In genomic region chr2:177872286-177872685, GRCh38 we compare ENCODE assay signal across 25 cellular contexts.
"Had no signal": no experiment of that assay in that cellular context is flagged by ENCODE, and none has a peak within 500 bp of the region (broad histone marks: within the 10 kb centered on the region; RNA-seq: fewer than 3 reads in every experiment).

No MANE protein-coding gene starts in this region.

- H3K9me3 ChIP-seq: MG63, SJCRH30 had no signal

- H3K4me1 Mint-ChIP-seq: T-helper 17 cell had no signal

- H3K27ac Mint-ChIP-seq: T-helper 17 cell had no signal

- ATAC-seq: Panc1, PC-3, Right ventricle myocardium inferior, SK-N-SH treated with all-trans-retinoic acid at 6 μM for 48 hours, T-helper 17 cell had no signal

- DNase-seq: Karpas-422, KG1, MG63, NCI-H1092, NCI-H1105 treated with DMSO at 0.1 percent for 48 hours, NCI-H1417 treated with DMSO at 0.1 percent for 48 hours, NCI-H146, NCI-H1694 treated with DMSO at 0.1 percent for 48 hours, NCI-H1930, NCI-H2081, NCI-H2107, NCI-H2171 treated with DMSO at 0.1 percent for 48 hours, NCI-H345, NCI-H446 treated with DMSO at 0.1 percent for 48 hours, NCI-H510A treated with DMSO at 0.1 percent for 48 hours, NCI-H526, NCI-H82, PC-3, SHP77 treated with DMSO at 0.1 percent for 48 hours, SJCRH30, T-helper 1 cell, T-helper 17 cell had no signal

- H3K27ac ChIP-seq: SJCRH30 had no signal

- H3K4me3 ChIP-seq: MG63, SJCRH30 had no signal

- H3K36me3 ChIP-seq: MG63, SJCRH30 had no signal

- H3K27me3 ChIP-seq: MG63 had no signal

- H3K4me3 Mint-ChIP-seq: T-helper 17 cell had no signal

- H3K4me1 ChIP-seq: SJCRH30 had no signal
